Comparison of ENCODE assay signal across 21 cellular contexts in genomic region chr11:37451903-37452302, GRCh38.
DNase-seq lines count a peak whose midpoint lies in the region; ATAC-seq, FAIRE-seq and TF ChIP-seq lines count a peak whose summit lies in the region.
"Had no signal": no experiment of that assay in that cellular context is flagged by ENCODE, and none has a peak within 500 bp of the region (broad histone marks: within the 10 kb centered on the region; RNA-seq: fewer than 3 reads in every experiment).

No MANE protein-coding gene starts in this region.

- no peak overlapping the region for H2BK20ac ChIP-seq in IMR-90 (ENCODE audit: low read depth, low read length)

- H2BK5ac ChIP-seq in IMR-90 (ENCODE audit: low read depth, low read length, poor library complexity, severe bottlenecking) (no peak overlapping the region), mesenchymal stem cell (ENCODE audit: low read depth, low read length, poor library complexity, severe bottlenecking) (no peak overlapping the region)

- H3K4me2 ChIP-seq in IMR-90 (ENCODE audit: low read depth, low read length) (peak overlapping the region; percentile 28; the same call in 1 of the 2 replicates), mesenchymal stem cell (ENCODE audit: low read length, poor library complexity, severe bottlenecking) (no peak overlapping the region)
- H3K4me2 ChIP-seq: BLaER1, GM23338 had no signal

- TF ChIP-seq POLR2A in IMR-90 (IDR thresholded peaks at IDR 0.05; ENCODE audit: low read depth, low read length) = no peak
- no peak for TF ChIP-seq POLR2A in testis (IDR thresholded peaks at IDR 0.05)

- intact Hi-C loops in IMR-90 (cut with micrococcal nuclease) = no loop called here
- intact Hi-C loops in kidney (cut with DNase I) = no loop called here
- intact Hi-C loops in testis (cut with DNase I; ENCODE audit: low total_unique reads) = no loop called here

- H2BK120ac ChIP-seq in IMR-90 (ENCODE audit: low read depth, low read length) (no peak overlapping the region), mesenchymal stem cell (ENCODE audit: low read depth, low read length) (no peak overlapping the region)

- H3K4me3 ChIP-seq in IMR-90 (ENCODE audit: insufficient read depth, low read depth, low read length) = no peak overlapping the region
- no peak overlapping the region for H3K4me3 ChIP-seq in kidney (ENCODE audit: low read length in 2 of 2)
- no peak overlapping the region for H3K4me3 ChIP-seq in mesenchymal stem cell (ENCODE audit: insufficient read depth in 1 of 2, low read depth in 1 of 2, low read length in 2 of 2)
- no peak overlapping the region for H3K4me3 ChIP-seq in testis
- H3K4me3 ChIP-seq: BLaER1, GM23338 had no signal

- H2BK12ac ChIP-seq in mesenchymal stem cell (ENCODE audit: low read length in 2 of 2) = no peak overlapping the region

- H3K4me1 ChIP-seq in IMR-90 (ENCODE audit: control insufficient read depth, insufficient read depth, low read length) (0 out of 2 replicates have a peak, but pooled peaks cover 3% of the 10 kb centered on the region), kidney (ENCODE audit: control insufficient read depth in 1 of 2, insufficient read depth in 1 of 2, low read depth in 1 of 2, low read length in 2 of 2) (peaks cover 0 to 3% of the 10 kb centered on the region in 2 donors), mesenchymal stem cell (ENCODE audit: control insufficient read depth, insufficient read depth, low read depth, low read length) (no peaks in the 10 kb centered on the region), testis (no peaks in the 10 kb centered on the region)
- H3K4me1 ChIP-seq: BLaER1 had no signal

- H3K79me1 ChIP-seq in IMR-90 (ENCODE audit: low read depth in 1 of 2, low read length in 2 of 2) (no peaks in the 10 kb centered on the region), mesenchymal stem cell (replicated peaks; ENCODE audit: low read length, poor library complexity, severe bottlenecking) (no peaks in the 10 kb centered on the region)

- FAIRE-seq in kidney (lab: Jason Lieb, UNC) = peak; percentile 58
- FAIRE-seq: GM12892, GM18507 had no signal

- dilution Hi-C loops in IMR-90 (cut with HindIII; ENCODE audit: low sequenced_read_pairs, unreplicated experiment) = no loop called here

- H2BK15ac ChIP-seq in IMR-90 (ENCODE audit: low read depth, low read length) (no peak overlapping the region), mesenchymal stem cell (ENCODE audit: low read depth, poor library complexity, severe bottlenecking) (no peak overlapping the region)

- ATAC-seq in IMR-90 (ENCODE audit: low read depth) (no peak), GM21786 (IDR thresholded peaks at IDR 0.05; ENCODE audit: unreplicated experiment) (no peak)
- ATAC-seq in activated CD8-positive, alpha-beta memory T cell treated with anti-CD3 and anti-CD28 coated beads, Interleukin-2, amount 10 ng/mL, durations not matched to agents 7 days and 5 days = no peak
- ATAC-seq: GM23338, HCT116 had no signal

- H3K27me3 Mint-ChIP-seq in activated CD8-positive, alpha-beta memory T cell treated with anti-CD3 and anti-CD28 coated beads, Interleukin-2, amount 10 ng/mL, durations not matched to agents 7 days and 5 days = no peaks in the 10 kb centered on the region
- H3K27me3 Mint-ChIP-seq: CD4-positive, alpha-beta memory T cell had no signal

- no peak for TF ChIP-seq CTCF in IMR-90 (conservative IDR thresholded peaks at IDR 0.05; ENCODE audit: low read depth, low read length)
- TF ChIP-seq CTCF in kidney (IDR thresholded peaks at IDR 0.05; ENCODE audit: borderline replicate concordance, extremely low read depth, insufficient read depth) = no peak
- TF ChIP-seq CTCF in testis (IDR thresholded peaks at IDR 0.05) = no peak

- no TSS peak for BruUV-seq in IMR-90 (replicated peaks; lab: Mats Ljungman, UMichigan)

- H3K4ac ChIP-seq in IMR-90 (ENCODE audit: low read depth, low read length) (no peak overlapping the region), mesenchymal stem cell (ENCODE audit: low read depth in 1 of 2, low read length in 2 of 2) (no peak overlapping the region)

- peaks cover 4% of the 10 kb centered on the region for H3K9me3 Mint-ChIP-seq in activated CD8-positive, alpha-beta memory T cell treated with anti-CD3 and anti-CD28 coated beads, Interleukin-2, amount 10 ng/mL, durations not matched to agents 7 days and 5 days (ENCODE audit: low read depth)
- H3K9me3 Mint-ChIP-seq: GM23338 had no signal

- H3K18ac ChIP-seq in IMR-90 (ENCODE audit: low read depth, low read length) = peak overlapping the region; percentile 65; the same call in 1 of the 2 replicates
- H3K18ac ChIP-seq in mesenchymal stem cell (ENCODE audit: low read depth in 1 of 2, low read length in 2 of 2) = no peak overlapping the region

- H3K4me1 Mint-ChIP-seq in activated CD8-positive, alpha-beta memory T cell treated with anti-CD3 and anti-CD28 coated beads, Interleukin-2, amount 10 ng/mL, durations not matched to agents 7 days and 5 days = no peaks in the 10 kb centered on the region
- H3K4me1 Mint-ChIP-seq: CD4-positive, alpha-beta memory T cell; GM23338 had no signal

- no peak overlapping the region for H2AK9ac ChIP-seq in IMR-90 (replicated peaks; ENCODE audit: low read depth, low read length, poor library complexity)

- CTCF ChIA-PET in IMR-90 (lab: Yijun Ruan, JAX) = no interaction called here
- CTCF ChIA-PET in activated CD8-positive, alpha-beta memory T cell treated with anti-CD3 and anti-CD28 coated beads, Interleukin-2, amount 10 ng/mL, durations not matched to agents 7 days and 5 days (lab: Charles Lee) = no interaction called here

- no peak overlapping the region for H3K4me3 Mint-ChIP-seq in activated CD8-positive, alpha-beta memory T cell treated with anti-CD3 and anti-CD28 coated beads, Interleukin-2, amount 10 ng/mL, durations not matched to agents 7 days and 5 days
- H3K4me3 Mint-ChIP-seq: CD4-positive, alpha-beta memory T cell; GM23338 had no signal

- no peak overlapping the region for H3K56ac ChIP-seq in IMR-90 (ENCODE audit: extremely low read depth, insufficient read depth, low read length)

- H4K91ac ChIP-seq in IMR-90 (ENCODE audit: insufficient read depth, low read depth, low read length) = no peak overlapping the region
- no peak overlapping the region for H4K91ac ChIP-seq in mesenchymal stem cell (ENCODE audit: low read length)

- no peak overlapping the region for H3K23ac ChIP-seq in IMR-90 (ENCODE audit: low read depth, low read length)
- H3K23ac ChIP-seq in mesenchymal stem cell (ENCODE audit: low read length in 2 of 2) = no peak overlapping the region

- H3K27ac ChIP-seq in IMR-90 (ENCODE audit: insufficient read depth, low read length) = no peak overlapping the region
- H3K27ac ChIP-seq in kidney (ENCODE audit: low read depth in 2 of 2, low read length in 2 of 2) = no peak overlapping the region
- H3K27ac ChIP-seq in mesenchymal stem cell (ENCODE audit: low read length, poor library complexity, severe bottlenecking) = peak overlapping the region; percentile 7
- no peak overlapping the region for H3K27ac ChIP-seq in testis
- H3K27ac ChIP-seq: BLaER1, HL-60 had no signal

- no peak for TF ChIP-seq RAD21 in IMR-90 (IDR thresholded peaks at IDR 0.05; ENCODE audit: low read length)

- H3K9me3 ChIP-seq in IMR-90 (ENCODE audit: control insufficient read depth, insufficient read depth, low read length) (no peaks in the 10 kb centered on the region), kidney (ENCODE audit: control insufficient read depth in 1 of 2, low read length in 2 of 2) (no peaks in the 10 kb centered on the region), mesenchymal stem cell (ENCODE audit: control insufficient read depth, low read length) (no peaks in the 10 kb centered on the region), testis (no peaks in the 10 kb centered on the region)
- H3K9me3 ChIP-seq: BLaER1 had no signal

- H3K36me3 ChIP-seq in IMR-90 (ENCODE audit: control insufficient read depth, insufficient read depth, low read length) (no peaks in the 10 kb centered on the region), kidney (ENCODE audit: control insufficient read depth in 1 of 2, insufficient read depth in 2 of 2, low read length in 2 of 2) (no peaks in the 10 kb centered on the region), mesenchymal stem cell (ENCODE audit: control insufficient read depth in 1 of 2, insufficient read depth in 2 of 2, low read depth in 1 of 2, low read length in 2 of 2) (no peaks in the 10 kb centered on the region), testis (ENCODE audit: low read depth, missing control alignments) (no peaks in the 10 kb centered on the region)
- H3K36me3 ChIP-seq: BLaER1 had no signal

- no peak overlapping the region for H3K14ac ChIP-seq in IMR-90 (replicated peaks; ENCODE audit: low read depth, low read length)
- no peak overlapping the region for H3K14ac ChIP-seq in mesenchymal stem cell (ENCODE audit: low read length in 2 of 2)

- no peaks in the 10 kb centered on the region for H3K27me3 ChIP-seq in IMR-90 (ENCODE audit: control insufficient read depth, insufficient read depth, low read length)
- H3K27me3 ChIP-seq in mesenchymal stem cell (ENCODE audit: control insufficient read depth in 1 of 2, insufficient read depth in 1 of 2, low read length in 2 of 2) = no peaks in the 10 kb centered on the region
- H3K27me3 ChIP-seq in testis = no peaks in the 10 kb centered on the region
- H3K27me3 ChIP-seq: BLaER1 had no signal

- POLR2A ChIA-PET in IMR-90 (lab: Charles Lee; ENCODE audit: unreplicated experiment) = no interaction called here

- no peak for DNase-seq in IMR-90
- no peak for DNase-seq in kidney
- DNase-seq in mesenchymal stem cell = no peak
- DNase-seq in renal cortical epithelial cell (ENCODE audit: low read depth) = peak; percentile 85
- DNase-seq in NAMALWA (ENCODE audit: low spot score) = no peak
- DNase-seq in activated CD8-positive, alpha-beta memory T cell treated with anti-CD3 and anti-CD28 coated beads, Interleukin-2, amount 10 ng/mL, durations not matched to agents 7 days and 5 days = no peak
- DNase-seq in testis = no peak
- DNase-seq: CD4-positive, alpha-beta memory T cell; NCI-H1105; NCI-H2081 treated with DMSO at 0.1 percent for 48 hours; NCI-H510A; NCI-H748 treated with DMSO at 0.1 percent for 48 hours; NK-92 treated with Interleukin-12 subunit alpha and Interleukin-12 subunit beta, amount 100 ng/mL, for 24 hours; SHP77 had no signal

- no peaks in the 10 kb centered on the region for H4K20me1 ChIP-seq in IMR-90 (ENCODE audit: insufficient read depth, low read length)
- H4K20me1 ChIP-seq: BLaER1 had no signal

- H4K5ac ChIP-seq in IMR-90 (ENCODE audit: low read depth, low read length) = no peak overlapping the region

- H3K27ac Mint-ChIP-seq in activated CD8-positive, alpha-beta memory T cell treated with anti-CD3 and anti-CD28 coated beads, Interleukin-2, amount 10 ng/mL, durations not matched to agents 7 days and 5 days = no peak overlapping the region
- H3K27ac Mint-ChIP-seq: CD4-positive, alpha-beta memory T cell; GM23338 had no signal

- H2AK5ac ChIP-seq in IMR-90 (ENCODE audit: low read depth, low read length) (no peak overlapping the region), mesenchymal stem cell (ENCODE audit: low read length, severe bottlenecking) (no peak overlapping the region)

- in situ Hi-C loops in IMR-90 (cut with MboI; ENCODE audit: low sequenced_read_pairs) = loop anchor here (10.0 kb wide), 1 partner anchor 73 kb away; no protein-coding TSS in a partner anchor

- H3K36me3 Mint-ChIP-seq in activated CD8-positive, alpha-beta memory T cell treated with anti-CD3 and anti-CD28 coated beads, Interleukin-2, amount 10 ng/mL, durations not matched to agents 7 days and 5 days = no peaks in the 10 kb centered on the region
- H3K36me3 Mint-ChIP-seq: CD4-positive, alpha-beta memory T cell had no signal

- no peak overlapping the region for H2AFZ ChIP-seq in IMR-90 (replicated peaks; ENCODE audit: low read length, poor library complexity)
- no peak overlapping the region for H2AFZ ChIP-seq in mesenchymal stem cell (ENCODE audit: low read depth, low read length)
- H2AFZ ChIP-seq: GM23338 had no signal

- H3K9me1 ChIP-seq in IMR-90 (ENCODE audit: insufficient read depth, low read length) = no peaks in the 10 kb centered on the region

- H3K9ac ChIP-seq in IMR-90 (ENCODE audit: low read depth, low read length) (no peak overlapping the region), kidney (ENCODE audit: low read length in 2 of 2) (no peak overlapping the region), mesenchymal stem cell (ENCODE audit: low read length) (no peak overlapping the region)
- H3K9ac ChIP-seq: BLaER1 had no signal

- H4K8ac ChIP-seq in IMR-90 (ENCODE audit: low read depth in 2 of 2, low read length in 2 of 2) = no peak overlapping the region
- H4K8ac ChIP-seq in mesenchymal stem cell (ENCODE audit: low read length) = no peak overlapping the region
